In the genomic region with DNA sequence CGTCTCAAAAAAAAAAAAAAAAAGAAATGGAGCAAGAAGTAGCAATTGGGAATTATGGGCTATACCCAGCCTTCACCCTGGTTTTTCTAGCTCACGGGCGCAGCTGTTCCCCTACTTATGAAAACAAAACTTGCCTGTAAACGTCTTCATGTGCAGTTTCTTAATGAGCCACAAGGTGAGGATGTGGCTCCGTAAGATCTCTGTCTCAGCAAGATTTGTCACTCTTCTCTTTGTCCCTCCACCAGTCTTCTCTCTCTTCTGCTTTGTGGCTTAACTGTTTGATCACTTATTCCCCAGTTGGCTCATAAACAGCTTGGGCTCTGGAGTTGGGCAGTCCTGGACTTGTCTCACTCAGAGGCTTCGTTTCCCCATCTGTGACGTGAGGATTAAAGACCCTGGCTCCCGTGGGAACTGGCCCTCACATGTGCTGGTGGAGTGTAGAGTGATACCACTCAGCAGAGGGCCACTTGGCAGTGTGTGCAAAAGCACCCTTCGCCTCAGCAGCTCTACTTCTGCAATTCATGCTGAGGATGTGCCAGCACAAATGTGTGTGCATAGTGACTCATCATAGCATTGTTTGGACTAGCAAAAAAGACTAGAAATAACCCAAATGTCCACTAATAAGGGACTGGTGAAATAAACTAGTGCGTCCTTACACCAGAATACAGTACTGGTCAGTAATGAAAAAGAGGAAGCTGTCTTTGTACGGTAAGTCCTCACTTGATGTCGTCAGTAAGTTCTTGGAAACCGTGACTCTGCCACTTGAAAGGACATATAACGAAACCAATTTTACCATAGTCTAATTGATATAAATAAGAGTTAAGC, we compare ENCODE assay signal across 8 cellular contexts. TPM values are rescaled to one million over a fixed set of nuclear protein-coding genes. Genes with fewer than 3 reads are reported as not detected.
A peak's percentile ranks its signal among the peaks of the same experiment; 100 is the strongest.
DNase-seq lines count a peak whose midpoint lies in the region; ATAC-seq, FAIRE-seq and TF ChIP-seq lines count a peak whose summit lies in the region.

No MANE protein-coding gene starts in this region.

- TF ChIP-seq CTCF in omental fat pad (IDR thresholded peaks at IDR 0.05), result peak in 1 of 3 donors; percentile 8

- H3K27me3 Mint-ChIP-seq in activated T-helper 2 cell treated with anti-CD3 and anti-CD28 coated beads, Interferon-gamma antibody, Interleukin-2, Interleukin-4, amounts not matched to agents 10 μg/mL and 5 μg/mL and 100 μg/mL, durations not matched to agents 14 hours and 24 hours and 36 hours (ENCODE audit: low read depth), result no peaks in the 10 kb centered on the region

- no peak overlapping the region for H3K4me3 Mint-ChIP-seq in activated T-helper 2 cell treated with anti-CD3 and anti-CD28 coated beads, Interferon-gamma antibody, Interleukin-2, Interleukin-4, amounts not matched to agents 10 μg/mL and 5 μg/mL and 100 μg/mL, durations not matched to agents 14 hours and 24 hours and 36 hours (ENCODE audit: low read depth)

- no peak for FAIRE-seq in frontal cortex (lab: Jason Lieb, UNC)

- peak overlapping the region; percentile 69 for H3K27ac Mint-ChIP-seq in activated T-helper 2 cell treated with anti-CD3 and anti-CD28 coated beads, Interferon-gamma antibody, Interleukin-2, Interleukin-4, amounts not matched to agents 10 μg/mL and 5 μg/mL and 100 μg/mL, durations not matched to agents 14 hours and 24 hours and 36 hours

- no peaks in the 10 kb centered on the region for H3K9me3 Mint-ChIP-seq in activated T-helper 2 cell treated with anti-CD3 and anti-CD28 coated beads, Interferon-gamma antibody, Interleukin-2, Interleukin-4, amounts not matched to agents 10 μg/mL and 5 μg/mL and 100 μg/mL, durations not matched to agents 14 hours and 24 hours and 36 hours

- intact Hi-C loops in activated T-helper 2 cell treated with anti-CD3 and anti-CD28 coated beads, Interferon-gamma antibody, Interleukin-2, Interleukin-4, amounts not matched to agents 10 μg/mL and 5 μg/mL and 100 μg/mL, durations not matched to agents 14 hours and 24 hours and 36 hours (cut with micrococcal nuclease), result loop anchor here (1.0 to 5.0 kb wide), 4 partner anchors 66 to 507 kb away; a partner anchor contains a TSS

- H3K36me3 Mint-ChIP-seq in activated T-helper 2 cell treated with anti-CD3 and anti-CD28 coated beads, Interferon-gamma antibody, Interleukin-2, Interleukin-4, amounts not matched to agents 10 μg/mL and 5 μg/mL and 100 μg/mL, durations not matched to agents 14 hours and 24 hours and 36 hours (ENCODE audit: low read depth), result no peaks in the 10 kb centered on the region

- DNase-seq in Caki2 (ENCODE audit: low read depth) (peak; percentile 86), NCI-H524 treated with DMSO at 0.1 percent for 48 hours (lab: John Stamatoyannopoulos, UW) (peak; percentile 91), frontal cortex (ENCODE audit: low spot score in 2 of 2) (peak; percentile 36 to 49), omental fat pad (ENCODE audit: low spot score) (peak; percentile 48), NK-92 (lab: John Stamatoyannopoulos, UW; ENCODE audit: unreplicated experiment) (no peak)
- peak; percentile 38 for DNase-seq in activated T-helper 2 cell treated with anti-CD3 and anti-CD28 coated beads, Interferon-gamma antibody, Interleukin-2, Interleukin-4, amounts not matched to agents 10 μg/mL and 5 μg/mL and 100 μg/mL, durations not matched to agents 14 hours and 24 hours and 36 hours (ENCODE audit: low spot score)

- H3K4me1 Mint-ChIP-seq in activated T-helper 2 cell treated with anti-CD3 and anti-CD28 coated beads, Interferon-gamma antibody, Interleukin-2, Interleukin-4, amounts not matched to agents 10 μg/mL and 5 μg/mL and 100 μg/mL, durations not matched to agents 14 hours and 24 hours and 36 hours (ENCODE audit: low read depth), result peaks cover 21% of the 10 kb centered on the region

- in situ Hi-C loops in Caki2 (cut with HindIII; ENCODE audit: low pct_unique_long_range_greater_than_20kb, low sequenced_read_pairs), result no loop called here

- ATAC-seq in GM19035 (IDR thresholded peaks at IDR 0.05; ENCODE audit: unreplicated experiment), result peak; percentile 83
- ATAC-seq in HG03135 (IDR thresholded peaks at IDR 0.05; ENCODE audit: unreplicated experiment), result peak; percentile 78
- peak; percentile 73 for ATAC-seq in omental fat pad (ENCODE audit: low FRiP score)

RNA-seq across cellular contexts. Expression of a gene that starts 8.7 kb away (rescaled TPM):
- total RNA-seq in Caki2 (2014; rRNA removed; shearing (Covaris generic); ENCODE audit: low replicate concordance), result 9.2 and 9.6 TPM in 2 replicates
- total RNA-seq in activated T-helper 2 cell treated with anti-CD3 and anti-CD28 coated beads, Interferon-gamma antibody, Interleukin-2, Interleukin-4, amounts not matched to agents 10 μg/mL and 5 μg/mL and 100 μg/mL, durations not matched to agents 14 hours and 24 hours and 36 hours, result 5.9 and 6.1 TPM in 2 replicates
- total RNA-seq in frontal cortex (46.5 TPM), omental fat pad (10 to 100 TPM in 3 of 4 donors, 1 to 10 TPM in 1; 9.7 to 67.3 (median 21.3) TPM)
